ENCODE assay signal across 27 cellular contexts in the genomic region with DNA sequence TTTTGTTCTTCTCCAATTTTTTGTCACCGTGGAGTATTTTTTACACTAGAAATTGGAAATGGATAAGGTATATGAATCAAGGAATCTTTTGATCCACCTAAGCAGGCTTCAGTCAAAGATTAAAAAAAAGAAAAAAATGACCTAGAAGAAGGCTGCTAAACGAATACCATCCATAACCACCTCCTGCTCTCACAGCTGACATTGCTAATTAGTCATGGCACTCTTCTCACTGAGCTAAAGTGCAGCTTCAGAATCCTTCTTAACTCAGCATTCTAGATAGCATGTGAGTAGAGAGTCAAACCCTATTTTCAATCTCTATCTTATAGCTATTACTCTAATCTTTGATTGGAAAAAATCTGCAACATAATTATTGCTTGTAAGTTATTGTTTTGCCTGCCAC. TPM values are rescaled to one million over a fixed set of nuclear protein-coding genes. Genes with fewer than 3 reads are reported as not detected.
"Had no signal": no experiment of that assay in that cellular context is flagged by ENCODE, and none has a peak within 500 bp of the region (broad histone marks: within the 10 kb centered on the region; RNA-seq: fewer than 3 reads in every experiment).

No MANE protein-coding gene starts in this region.

- ATAC-seq: left ventricle myocardium superior, lower lobe of right lung, natural killer cell, psoas muscle, right cardiac atrium had no signal

- H3K4me3 Mint-ChIP-seq: natural killer cell had no signal

- H3K4me3 ChIP-seq: coronary artery, esophagus squamous epithelium, lower lobe of right lung, ovary, psoas muscle, sigmoid colon, skin epidermis, stomach, thyroid gland, vagina had no signal

- H3K27me3 ChIP-seq: esophagus squamous epithelium, ovary, sigmoid colon, stomach, thyroid gland, vagina had no signal

- DNase-seq: dermis blood vessel endothelial cell; effector memory CD4-positive, alpha-beta T cell; erythroblast; esophagus squamous epithelium; foreskin melanocyte; hypothalamus; left ventricle myocardium superior; lower lobe of right lung; natural killer cell; occipital lobe; ovary; posterior cingulate gyrus; psoas muscle; right cardiac atrium; sigmoid colon; stimulated activated CD4-positive, alpha-beta T cell treated with anti-CD3 and anti-CD28 coated beads, Interleukin-1b, Interleukin-23, amount 100 ng/mL, for 48 hours; stimulated activated CD4-positive, alpha-beta T cell treated with anti-CD3 and anti-CD28 coated beads, Interleukin-4, amount 100 ng/mL, for 1 hour; stimulated activated CD8-positive, alpha-beta memory T cell treated with anti-CD3 and anti-CD28 coated beads, Interleukin-4, amount 100 ng/mL, for 48 hours; stimulated activated naive CD4-positive, alpha-beta T cell; stomach; thyroid gland; trophoblast cell had no signal

- H3K27ac Mint-ChIP-seq: natural killer cell had no signal

- H3K4me1 ChIP-seq: esophagus squamous epithelium, lower lobe of right lung, psoas muscle, sigmoid colon, stomach, vagina had no signal

- H3K27ac ChIP-seq: esophagus squamous epithelium, lower lobe of right lung, ovary, psoas muscle, sigmoid colon, skin epidermis, thyroid gland, vagina had no signal

- H3K36me3 ChIP-seq: esophagus squamous epithelium, lower lobe of right lung, ovary, sigmoid colon, stomach, thyroid gland, vagina had no signal

- H3K36me3 Mint-ChIP-seq: natural killer cell had no signal

- H3K9me3 ChIP-seq: esophagus squamous epithelium, lower lobe of right lung, ovary, psoas muscle, sigmoid colon, stomach, thyroid gland, vagina had no signal

RNA-seq across cellular contexts. Expression of gene ST6GALNAC5, which starts 40.2 kb away (rescaled TPM):
- total RNA-seq: dermis blood vessel endothelial cell, endothelial cell of umbilical vein, natural killer cell, subcutaneous adipose tissue had no signal
